1 cellular context compared by ENCODE assay signal in the genomic region with DNA sequence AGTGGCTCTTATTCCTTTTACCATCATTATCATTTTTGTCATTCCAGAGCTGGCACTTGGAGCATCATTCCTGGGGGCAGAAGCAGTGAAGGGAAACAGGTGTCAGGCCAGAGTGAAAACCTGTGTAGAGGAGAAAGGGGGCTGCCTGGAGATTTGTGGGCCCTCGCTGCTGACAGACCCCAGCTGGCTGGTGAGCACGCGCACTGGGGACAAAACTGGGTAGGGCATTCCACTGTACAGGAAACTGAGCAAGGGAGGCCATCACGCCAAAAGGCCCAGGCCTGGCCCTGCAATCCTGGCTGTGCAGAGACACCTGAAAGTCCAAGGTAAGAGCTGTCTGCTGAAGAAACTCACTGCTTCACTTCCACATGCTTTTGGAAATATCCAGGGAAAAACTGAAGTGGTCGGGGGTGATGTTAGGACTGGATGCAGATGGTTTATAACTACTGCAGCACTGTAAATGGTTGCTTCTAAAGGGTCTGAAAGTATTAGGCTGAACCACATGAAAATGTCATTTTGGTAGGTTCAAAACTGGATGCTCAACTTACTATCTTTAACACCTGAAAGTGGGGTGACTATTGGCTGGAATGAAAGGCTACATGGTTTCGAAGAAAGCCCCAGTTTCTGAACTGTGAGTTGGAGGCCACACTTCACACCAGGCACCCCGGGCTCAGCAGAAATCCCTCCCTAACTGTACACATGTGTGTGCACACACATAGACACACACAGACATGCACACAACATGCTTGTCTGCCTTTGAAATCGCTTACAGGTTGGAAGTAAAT.
TF ChIP-seq lines count a peak whose summit lies in the region.

No MANE protein-coding gene starts in this region.

TF ChIP-seq in GM12878, 131 proteins besides CTCF, POLR2A, EP300 and RAD21 (continued from another document):
- TF ChIP-seq BCLAF1 (IDR thresholded peaks at IDR 0.05) (no peak), POU2F2 (IDR thresholded peaks at IDR 0.05; ENCODE audit: borderline replicate concordance, low read depth, low read length) (no peak), CBFB (IDR thresholded peaks at IDR 0.05; ENCODE audit: low read depth) (no peak), HCFC1 (IDR thresholded peaks at IDR 0.05; ENCODE audit: low read length) (no peak)
TF ChIP-seq in GM12878: peak in this region for 11.
